In the genomic region with DNA sequence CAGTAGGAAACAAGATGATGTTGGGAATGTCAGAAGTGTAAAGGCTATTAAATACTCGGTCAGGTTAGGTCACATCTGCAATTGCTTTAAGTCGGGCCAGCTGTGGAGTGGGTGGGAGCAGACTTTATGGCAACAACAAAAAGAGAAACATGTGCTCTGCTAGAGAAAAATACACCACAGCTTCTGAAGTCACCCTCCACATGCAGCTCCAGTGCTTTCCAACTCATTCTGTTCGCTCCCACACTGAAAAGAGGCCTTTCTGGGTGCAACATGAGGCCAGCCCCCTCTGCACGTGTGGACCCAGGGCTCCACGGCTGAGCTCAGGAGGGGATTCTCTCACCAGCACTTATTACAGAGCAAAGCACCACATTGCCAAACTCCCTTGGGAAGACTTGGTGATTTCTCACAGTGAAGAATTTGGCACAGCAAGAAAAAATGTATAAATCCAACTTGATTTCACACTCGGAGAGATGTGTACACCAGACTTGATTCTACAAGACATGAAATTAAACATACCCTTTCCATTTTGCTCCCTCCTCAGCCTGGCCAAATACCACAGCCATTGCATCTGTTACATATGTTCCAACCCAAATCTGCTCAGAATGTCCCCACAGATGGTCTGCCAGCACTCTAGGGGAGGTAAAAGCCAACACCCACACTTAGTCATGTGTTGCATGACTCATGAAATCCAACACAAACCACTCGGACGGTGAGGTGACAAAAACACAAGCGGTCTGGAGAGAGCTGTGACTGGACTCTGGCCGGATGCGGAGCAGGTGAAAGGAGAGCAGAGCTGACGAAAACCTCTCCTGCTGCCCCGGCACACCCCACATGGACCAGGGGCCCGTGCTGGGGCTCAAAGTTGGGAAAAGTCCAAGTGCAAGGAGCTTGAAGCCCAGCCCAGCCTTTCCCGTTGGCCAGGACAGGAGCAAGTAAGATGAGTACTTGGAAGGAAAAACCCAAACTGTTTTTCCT, we compare ENCODE assay signal across 1 cellular context.
TF ChIP-seq lines count a peak whose summit lies in the region.

No MANE protein-coding gene starts in this region.

TF ChIP-seq in K562, 482 proteins besides CTCF, POLR2A, EP300 and RAD21 (continued from another document and continues in another):
- TF ChIP-seq, protein P1, sequence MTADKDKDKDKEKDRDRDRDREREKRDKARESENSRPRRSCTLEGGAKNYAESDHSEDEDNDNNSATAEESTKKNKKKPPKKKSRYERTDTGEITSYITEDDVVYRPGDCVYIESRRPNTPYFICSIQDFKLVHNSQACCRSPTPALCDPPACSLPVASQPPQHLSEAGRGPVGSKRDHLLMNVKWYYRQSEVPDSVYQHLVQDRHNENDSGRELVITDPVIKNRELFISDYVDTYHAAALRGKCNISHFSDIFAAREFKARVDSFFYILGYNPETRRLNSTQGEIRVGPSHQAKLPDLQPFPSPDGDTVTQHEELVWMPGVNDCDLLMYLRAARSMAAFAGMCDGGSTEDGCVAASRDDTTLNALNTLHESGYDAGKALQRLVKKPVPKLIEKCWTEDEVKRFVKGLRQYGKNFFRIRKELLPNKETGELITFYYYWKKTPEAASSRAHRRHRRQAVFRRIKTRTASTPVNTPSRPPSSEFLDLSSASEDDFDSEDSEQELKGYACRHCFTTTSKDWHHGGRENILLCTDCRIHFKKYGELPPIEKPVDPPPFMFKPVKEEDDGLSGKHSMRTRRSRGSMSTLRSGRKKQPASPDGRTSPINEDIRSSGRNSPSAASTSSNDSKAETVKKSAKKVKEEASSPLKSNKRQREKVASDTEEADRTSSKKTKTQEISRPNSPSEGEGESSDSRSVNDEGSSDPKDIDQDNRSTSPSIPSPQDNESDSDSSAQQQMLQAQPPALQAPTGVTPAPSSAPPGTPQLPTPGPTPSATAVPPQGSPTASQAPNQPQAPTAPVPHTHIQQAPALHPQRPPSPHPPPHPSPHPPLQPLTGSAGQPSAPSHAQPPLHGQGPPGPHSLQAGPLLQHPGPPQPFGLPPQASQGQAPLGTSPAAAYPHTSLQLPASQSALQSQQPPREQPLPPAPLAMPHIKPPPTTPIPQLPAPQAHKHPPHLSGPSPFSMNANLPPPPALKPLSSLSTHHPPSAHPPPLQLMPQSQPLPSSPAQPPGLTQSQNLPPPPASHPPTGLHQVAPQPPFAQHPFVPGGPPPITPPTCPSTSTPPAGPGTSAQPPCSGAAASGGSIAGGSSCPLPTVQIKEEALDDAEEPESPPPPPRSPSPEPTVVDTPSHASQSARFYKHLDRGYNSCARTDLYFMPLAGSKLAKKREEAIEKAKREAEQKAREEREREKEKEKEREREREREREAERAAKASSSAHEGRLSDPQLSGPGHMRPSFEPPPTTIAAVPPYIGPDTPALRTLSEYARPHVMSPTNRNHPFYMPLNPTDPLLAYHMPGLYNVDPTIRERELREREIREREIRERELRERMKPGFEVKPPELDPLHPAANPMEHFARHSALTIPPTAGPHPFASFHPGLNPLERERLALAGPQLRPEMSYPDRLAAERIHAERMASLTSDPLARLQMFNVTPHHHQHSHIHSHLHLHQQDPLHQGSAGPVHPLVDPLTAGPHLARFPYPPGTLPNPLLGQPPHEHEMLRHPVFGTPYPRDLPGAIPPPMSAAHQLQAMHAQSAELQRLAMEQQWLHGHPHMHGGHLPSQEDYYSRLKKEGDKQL (CRISPR knock-in tag; IDR thresholded peaks at IDR 0.05; ENCODE audit: borderline replicate concordance) = no peak
- TF ChIP-seq HMG20A (CRISPR knock-in tag; conservative IDR thresholded peaks at IDR 0.05) = no peak
- no peak for TF ChIP-seq KLF10 (CRISPR knock-in tag; IDR thresholded peaks at IDR 0.05)
- TF ChIP-seq ZFP1 (CRISPR knock-in tag; IDR thresholded peaks at IDR 0.05) = no peak
- TF ChIP-seq ETS2 (tag; IDR thresholded peaks at IDR 0.05; ENCODE audit: borderline replicate concordance, poor library complexity, severe bottlenecking) = no peak
- TF ChIP-seq ZBTB8A (IDR thresholded peaks at IDR 0.05; ENCODE audit: partially characterized antibody) = no peak
- no peak for TF ChIP-seq KDM5B (IDR thresholded peaks at IDR 0.05; ENCODE audit: insufficient replicate concordance, low read depth, low read length)
- TF ChIP-seq GTF2A2 (tag; IDR thresholded peaks at IDR 0.05) = no peak
- TF ChIP-seq STAT5A (IDR thresholded peaks at IDR 0.05; ENCODE audit: borderline replicate concordance, low read length) = no peak
- TF ChIP-seq EP400 (IDR thresholded peaks at IDR 0.05) = peak; percentile 34; the same call in 1 of the 2 replicates
- peak; percentile 75 for TF ChIP-seq RAD51 (IDR thresholded peaks at IDR 0.05; ENCODE audit: borderline replicate concordance, low read depth)
- TF ChIP-seq, protein P2, sequence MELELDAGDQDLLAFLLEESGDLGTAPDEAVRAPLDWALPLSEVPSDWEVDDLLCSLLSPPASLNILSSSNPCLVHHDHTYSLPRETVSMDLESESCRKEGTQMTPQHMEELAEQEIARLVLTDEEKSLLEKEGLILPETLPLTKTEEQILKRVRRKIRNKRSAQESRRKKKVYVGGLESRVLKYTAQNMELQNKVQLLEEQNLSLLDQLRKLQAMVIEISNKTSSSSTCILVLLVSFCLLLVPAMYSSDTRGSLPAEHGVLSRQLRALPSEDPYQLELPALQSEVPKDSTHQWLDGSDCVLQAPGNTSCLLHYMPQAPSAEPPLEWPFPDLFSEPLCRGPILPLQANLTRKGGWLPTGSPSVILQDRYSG (tag; conservative IDR thresholded peaks at IDR 0.05; ENCODE audit: low read depth) = no peak
- TF ChIP-seq, protein P3, sequence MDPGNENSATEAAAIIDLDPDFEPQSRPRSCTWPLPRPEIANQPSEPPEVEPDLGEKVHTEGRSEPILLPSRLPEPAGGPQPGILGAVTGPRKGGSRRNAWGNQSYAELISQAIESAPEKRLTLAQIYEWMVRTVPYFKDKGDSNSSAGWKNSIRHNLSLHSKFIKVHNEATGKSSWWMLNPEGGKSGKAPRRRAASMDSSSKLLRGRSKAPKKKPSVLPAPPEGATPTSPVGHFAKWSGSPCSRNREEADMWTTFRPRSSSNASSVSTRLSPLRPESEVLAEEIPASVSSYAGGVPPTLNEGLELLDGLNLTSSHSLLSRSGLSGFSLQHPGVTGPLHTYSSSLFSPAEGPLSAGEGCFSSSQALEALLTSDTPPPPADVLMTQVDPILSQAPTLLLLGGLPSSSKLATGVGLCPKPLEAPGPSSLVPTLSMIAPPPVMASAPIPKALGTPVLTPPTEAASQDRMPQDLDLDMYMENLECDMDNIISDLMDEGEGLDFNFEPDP (CRISPR knock-in tag; IDR thresholded peaks at IDR 0.05) = no peak
- no peak for TF ChIP-seq ZNF324 (CRISPR knock-in tag; IDR thresholded peaks at IDR 0.05)
- TF ChIP-seq ZNF75A (CRISPR knock-in tag; IDR thresholded peaks at IDR 0.05) = no peak
- TF ChIP-seq SLC30A9 (CRISPR knock-in tag; IDR thresholded peaks at IDR 0.05) = no peak
- no peak for TF ChIP-seq SPI1 (IDR thresholded peaks at IDR 0.05; ENCODE audit: borderline replicate concordance, low read depth, low read length)
- TF ChIP-seq PTBP1 (IDR thresholded peaks at IDR 0.05; ENCODE audit: low read depth, low read length) = no peak
- no peak for TF ChIP-seq CCAR2 (IDR thresholded peaks at IDR 0.05; ENCODE audit: low read depth, low read length)
- no peak for TF ChIP-seq ZFPM2 (CRISPR knock-in tag; IDR thresholded peaks at IDR 0.05)
- TF ChIP-seq, protein P4, sequence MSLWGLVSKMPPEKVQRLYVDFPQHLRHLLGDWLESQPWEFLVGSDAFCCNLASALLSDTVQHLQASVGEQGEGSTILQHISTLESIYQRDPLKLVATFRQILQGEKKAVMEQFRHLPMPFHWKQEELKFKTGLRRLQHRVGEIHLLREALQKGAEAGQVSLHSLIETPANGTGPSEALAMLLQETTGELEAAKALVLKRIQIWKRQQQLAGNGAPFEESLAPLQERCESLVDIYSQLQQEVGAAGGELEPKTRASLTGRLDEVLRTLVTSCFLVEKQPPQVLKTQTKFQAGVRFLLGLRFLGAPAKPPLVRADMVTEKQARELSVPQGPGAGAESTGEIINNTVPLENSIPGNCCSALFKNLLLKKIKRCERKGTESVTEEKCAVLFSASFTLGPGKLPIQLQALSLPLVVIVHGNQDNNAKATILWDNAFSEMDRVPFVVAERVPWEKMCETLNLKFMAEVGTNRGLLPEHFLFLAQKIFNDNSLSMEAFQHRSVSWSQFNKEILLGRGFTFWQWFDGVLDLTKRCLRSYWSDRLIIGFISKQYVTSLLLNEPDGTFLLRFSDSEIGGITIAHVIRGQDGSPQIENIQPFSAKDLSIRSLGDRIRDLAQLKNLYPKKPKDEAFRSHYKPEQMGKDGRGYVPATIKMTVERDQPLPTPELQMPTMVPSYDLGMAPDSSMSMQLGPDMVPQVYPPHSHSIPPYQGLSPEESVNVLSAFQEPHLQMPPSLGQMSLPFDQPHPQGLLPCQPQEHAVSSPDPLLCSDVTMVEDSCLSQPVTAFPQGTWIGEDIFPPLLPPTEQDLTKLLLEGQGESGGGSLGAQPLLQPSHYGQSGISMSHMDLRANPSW (CRISPR knock-in tag; IDR thresholded peaks at IDR 0.05) = no peak
- TF ChIP-seq, protein P5, sequence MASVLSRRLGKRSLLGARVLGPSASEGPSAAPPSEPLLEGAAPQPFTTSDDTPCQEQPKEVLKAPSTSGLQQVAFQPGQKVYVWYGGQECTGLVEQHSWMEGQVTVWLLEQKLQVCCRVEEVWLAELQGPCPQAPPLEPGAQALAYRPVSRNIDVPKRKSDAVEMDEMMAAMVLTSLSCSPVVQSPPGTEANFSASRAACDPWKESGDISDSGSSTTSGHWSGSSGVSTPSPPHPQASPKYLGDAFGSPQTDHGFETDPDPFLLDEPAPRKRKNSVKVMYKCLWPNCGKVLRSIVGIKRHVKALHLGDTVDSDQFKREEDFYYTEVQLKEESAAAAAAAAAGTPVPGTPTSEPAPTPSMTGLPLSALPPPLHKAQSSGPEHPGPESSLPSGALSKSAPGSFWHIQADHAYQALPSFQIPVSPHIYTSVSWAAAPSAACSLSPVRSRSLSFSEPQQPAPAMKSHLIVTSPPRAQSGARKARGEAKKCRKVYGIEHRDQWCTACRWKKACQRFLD (CRISPR knock-in tag; IDR thresholded peaks at IDR 0.05) = 0 out of 2 replicates have a peak, but pooled peaks have one; percentile 52
- no peak for TF ChIP-seq MCM5 (IDR thresholded peaks at IDR 0.05; ENCODE audit: low read depth)
- TF ChIP-seq, protein P6, sequence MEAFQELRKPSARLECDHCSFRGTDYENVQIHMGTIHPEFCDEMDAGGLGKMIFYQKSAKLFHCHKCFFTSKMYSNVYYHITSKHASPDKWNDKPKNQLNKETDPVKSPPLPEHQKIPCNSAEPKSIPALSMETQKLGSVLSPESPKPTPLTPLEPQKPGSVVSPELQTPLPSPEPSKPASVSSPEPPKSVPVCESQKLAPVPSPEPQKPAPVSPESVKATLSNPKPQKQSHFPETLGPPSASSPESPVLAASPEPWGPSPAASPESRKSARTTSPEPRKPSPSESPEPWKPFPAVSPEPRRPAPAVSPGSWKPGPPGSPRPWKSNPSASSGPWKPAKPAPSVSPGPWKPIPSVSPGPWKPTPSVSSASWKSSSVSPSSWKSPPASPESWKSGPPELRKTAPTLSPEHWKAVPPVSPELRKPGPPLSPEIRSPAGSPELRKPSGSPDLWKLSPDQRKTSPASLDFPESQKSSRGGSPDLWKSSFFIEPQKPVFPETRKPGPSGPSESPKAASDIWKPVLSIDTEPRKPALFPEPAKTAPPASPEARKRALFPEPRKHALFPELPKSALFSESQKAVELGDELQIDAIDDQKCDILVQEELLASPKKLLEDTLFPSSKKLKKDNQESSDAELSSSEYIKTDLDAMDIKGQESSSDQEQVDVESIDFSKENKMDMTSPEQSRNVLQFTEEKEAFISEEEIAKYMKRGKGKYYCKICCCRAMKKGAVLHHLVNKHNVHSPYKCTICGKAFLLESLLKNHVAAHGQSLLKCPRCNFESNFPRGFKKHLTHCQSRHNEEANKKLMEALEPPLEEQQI (IDR thresholded peaks at IDR 0.05) = no peak
- TF ChIP-seq POLR3G (IDR thresholded peaks at IDR 0.05; ENCODE audit: extremely low read depth, insufficient read length, insufficient replicate concordance) = no peak
- TF ChIP-seq, protein P7, sequence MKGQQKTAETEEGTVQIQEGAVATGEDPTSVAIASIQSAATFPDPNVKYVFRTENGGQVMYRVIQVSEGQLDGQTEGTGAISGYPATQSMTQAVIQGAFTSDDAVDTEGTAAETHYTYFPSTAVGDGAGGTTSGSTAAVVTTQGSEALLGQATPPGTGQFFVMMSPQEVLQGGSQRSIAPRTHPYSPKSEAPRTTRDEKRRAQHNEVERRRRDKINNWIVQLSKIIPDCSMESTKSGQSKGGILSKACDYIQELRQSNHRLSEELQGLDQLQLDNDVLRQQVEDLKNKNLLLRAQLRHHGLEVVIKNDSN (CRISPR knock-in tag; IDR thresholded peaks at IDR 0.05) = peak; percentile 83
- no peak for TF ChIP-seq ZBTB17 (CRISPR knock-in tag; IDR thresholded peaks at IDR 0.05)
- no peak for TF ChIP-seq IFI16 (CRISPR knock-in tag; IDR thresholded peaks at IDR 0.05)
- no peak for TF ChIP-seq SAFB2 (IDR thresholded peaks at IDR 0.05; ENCODE audit: borderline replicate concordance, low read depth, low read length, severe bottlenecking)
- peak; percentile 33 for TF ChIP-seq RNF2 (IDR thresholded peaks at IDR 0.05)
- TF ChIP-seq, protein P8, sequence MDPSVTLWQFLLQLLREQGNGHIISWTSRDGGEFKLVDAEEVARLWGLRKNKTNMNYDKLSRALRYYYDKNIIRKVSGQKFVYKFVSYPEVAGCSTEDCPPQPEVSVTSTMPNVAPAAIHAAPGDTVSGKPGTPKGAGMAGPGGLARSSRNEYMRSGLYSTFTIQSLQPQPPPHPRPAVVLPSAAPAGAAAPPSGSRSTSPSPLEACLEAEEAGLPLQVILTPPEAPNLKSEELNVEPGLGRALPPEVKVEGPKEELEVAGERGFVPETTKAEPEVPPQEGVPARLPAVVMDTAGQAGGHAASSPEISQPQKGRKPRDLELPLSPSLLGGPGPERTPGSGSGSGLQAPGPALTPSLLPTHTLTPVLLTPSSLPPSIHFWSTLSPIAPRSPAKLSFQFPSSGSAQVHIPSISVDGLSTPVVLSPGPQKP (CRISPR knock-in tag; IDR thresholded peaks at IDR 0.05) = no peak
- TF ChIP-seq, protein P9, sequence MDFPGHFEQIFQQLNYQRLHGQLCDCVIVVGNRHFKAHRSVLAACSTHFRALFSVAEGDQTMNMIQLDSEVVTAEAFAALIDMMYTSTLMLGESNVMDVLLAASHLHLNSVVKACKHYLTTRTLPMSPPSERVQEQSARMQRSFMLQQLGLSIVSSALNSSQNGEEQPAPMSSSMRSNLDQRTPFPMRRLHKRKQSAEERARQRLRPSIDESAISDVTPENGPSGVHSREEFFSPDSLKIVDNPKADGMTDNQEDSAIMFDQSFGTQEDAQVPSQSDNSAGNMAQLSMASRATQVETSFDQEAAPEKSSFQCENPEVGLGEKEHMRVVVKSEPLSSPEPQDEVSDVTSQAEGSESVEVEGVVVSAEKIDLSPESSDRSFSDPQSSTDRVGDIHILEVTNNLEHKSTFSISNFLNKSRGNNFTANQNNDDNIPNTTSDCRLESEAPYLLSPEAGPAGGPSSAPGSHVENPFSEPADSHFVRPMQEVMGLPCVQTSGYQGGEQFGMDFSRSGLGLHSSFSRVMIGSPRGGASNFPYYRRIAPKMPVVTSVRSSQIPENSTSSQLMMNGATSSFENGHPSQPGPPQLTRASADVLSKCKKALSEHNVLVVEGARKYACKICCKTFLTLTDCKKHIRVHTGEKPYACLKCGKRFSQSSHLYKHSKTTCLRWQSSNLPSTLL (IDR thresholded peaks at IDR 0.05) = no peak
- TF ChIP-seq SMARCA5 (IDR thresholded peaks at IDR 0.05) = no peak
- no peak for TF ChIP-seq ZNF232 (CRISPR knock-in tag; IDR thresholded peaks at IDR 0.05)
